ENCODE assay signal across 15 cellular contexts in genomic region chr18:35178260-35178659, GRCh38.
DNase-seq lines count a peak whose midpoint lies in the region; ATAC-seq and TF ChIP-seq lines count a peak whose summit lies in the region.
"Had no signal": no experiment of that assay in that cellular context is flagged by ENCODE, and none has a peak within 500 bp of the region (broad histone marks: within the 10 kb centered on the region; RNA-seq: fewer than 3 reads in every experiment).

No MANE protein-coding gene starts in this region.

- TF ChIP-seq RAD21 in SK-N-SH (IDR thresholded peaks at IDR 0.05; ENCODE audit: low read length) = no peak

- H3K9ac ChIP-seq in SK-N-SH = no peak overlapping the region

- no peak overlapping the region for H3K4me3 Mint-ChIP-seq in CD14-positive monocyte
- H3K4me3 Mint-ChIP-seq in HFFc6 = no peak overlapping the region

- no peak for TF ChIP-seq EP300 in SK-N-SH (IDR thresholded peaks at IDR 0.05; ENCODE audit: borderline replicate concordance in 1 of 2, low read depth in 1 of 2, low read length in 1 of 2)

- H3K27ac Mint-ChIP-seq in CD14-positive monocyte (no peak overlapping the region), HFFc6 (no peak overlapping the region)

- H3K4me1 ChIP-seq in SK-N-SH (ENCODE audit: control insufficient read depth in 1 of 2, insufficient read depth in 2 of 2, low read depth in 1 of 2, low read length in 1 of 2) (no peaks in the 10 kb centered on the region), heart right ventricle (peaks cover 0 to 22% (median 0%) of the 10 kb centered on the region in 9 donors)
- H3K4me1 ChIP-seq: Caco-2, lower lobe of right lung, prostate gland had no signal

- WGBS in SK-N-SH (ENCODE audit: low lambda C conversion rate) = 63% methylated on average over 3 of the region's 3 CpGs
- 82 to 90% methylated on average over 3 of the region's 3 CpGs for WGBS in heart right ventricle, 2 donors

- ATAC-seq in heart right ventricle (no peak), HG03378 (IDR thresholded peaks at IDR 0.05; ENCODE audit: unreplicated experiment) (no peak)
- ATAC-seq: gastroesophageal sphincter had no signal

- peak; percentile 47 for DNase-seq in CD14-positive monocyte (ENCODE audit: low spot score)
- DNase-seq in HFFc6 = peak; percentile 43
- no peak for DNase-seq in SK-N-SH
- DNase-seq in fibroblast of villous mesenchyme (ENCODE audit: low read depth) = peak; percentile 16
- no peak for DNase-seq in NCI-H1048 (lab: John Stamatoyannopoulos, UW)
- no peak for DNase-seq in heart right ventricle
- DNase-seq in activated CD4-positive, alpha-beta T cell treated with anti-CD3 and anti-CD28 coated beads, Interleukin-2, amount 50 U/mL, for 4 hours = no peak
- DNase-seq: Caco-2, caudate nucleus, lower lobe of right lung, NCI-H2171 treated with DMSO at 0.1 percent for 48 hours, trophoblast cell had no signal

- H3K4me2 ChIP-seq in SK-N-SH = no peak overlapping the region

- no peaks in the 10 kb centered on the region for H3K9me2 ChIP-seq in SK-N-SH

- no peaks in the 10 kb centered on the region for H3K79me2 ChIP-seq in SK-N-SH (ENCODE audit: insufficient read depth)

- H2AFZ ChIP-seq in SK-N-SH (ENCODE audit: low read depth) = no peak overlapping the region

- no peaks in the 10 kb centered on the region for H3F3A ChIP-seq in SK-N-SH (replicated peaks; ENCODE audit: insufficient read depth)

- H3K4me3 ChIP-seq in SK-N-SH (ENCODE audit: low read depth in 2 of 2, low read length in 1 of 2) (no peak overlapping the region), fibroblast of villous mesenchyme (ENCODE audit: low read depth, low read length) (no peak overlapping the region), heart right ventricle (no peak overlapping the region)
- H3K4me3 ChIP-seq: gastroesophageal sphincter, lower lobe of right lung, prostate gland had no signal

- H3K27me3 Mint-ChIP-seq in CD14-positive monocyte (ENCODE audit: low read depth in 3 of 3) (peaks cover 0 to 2% (median 1%) of the 10 kb centered on the region in 3 donors), HFFc6 (ENCODE audit: insufficient read depth) (peaks cover 8% of the 10 kb centered on the region; the same call in 1 of the 2 replicates)

- H3K36me3 ChIP-seq in SK-N-SH (replicated peaks in 1 of 2; ENCODE audit: control insufficient read depth in 1 of 2, insufficient read depth in 2 of 2, low read length in 1 of 2) (no peaks in the 10 kb centered on the region), heart right ventricle (no peaks in the 10 kb centered on the region)
- H3K36me3 ChIP-seq: gastroesophageal sphincter, lower lobe of right lung, prostate gland had no signal

- H3K36me3 Mint-ChIP-seq in CD14-positive monocyte (no peaks in the 10 kb centered on the region), HFFc6 (ENCODE audit: low read depth) (no peaks in the 10 kb centered on the region)

- H3K9me3 ChIP-seq in SK-N-SH (no peaks in the 10 kb centered on the region), heart right ventricle (peaks cover 0 to 12% (median 0%) of the 10 kb centered on the region in 11 donors)
- H3K9me3 ChIP-seq: Caco-2, gastroesophageal sphincter, prostate gland had no signal

- no peaks in the 10 kb centered on the region for H4K20me1 ChIP-seq in SK-N-SH (ENCODE audit: insufficient read depth)

- POLR2A ChIA-PET in SK-N-SH (lab: Yijun Ruan, JAX) = no interaction called here

- CTCF ChIA-PET in SK-N-SH (lab: Yijun Ruan, JAX) = no interaction called here

- no peaks in the 10 kb centered on the region for H3K27me3 ChIP-seq in SK-N-SH (ENCODE audit: insufficient read depth)
- H3K27me3 ChIP-seq in heart right ventricle = no peaks in the 10 kb centered on the region

- H3K4me1 Mint-ChIP-seq in CD14-positive monocyte = peaks cover 3% of the 10 kb centered on the region
- no peaks in the 10 kb centered on the region for H3K4me1 Mint-ChIP-seq in HFFc6 (ENCODE audit: low read depth)

- intact Hi-C loops in CD14-positive monocyte (cut with micrococcal nuclease) (no loop called here), heart right ventricle (cut with DNase I) (no loop called here)

- TF ChIP-seq CTCF in CD14-positive monocyte (IDR thresholded peaks at IDR 0.05) = no peak
- no peak for TF ChIP-seq CTCF in HFFc6 (IDR thresholded peaks at IDR 0.05)
- TF ChIP-seq CTCF in SK-N-SH (IDR thresholded peaks at IDR 0.05) = no peak
- no peak for TF ChIP-seq CTCF in fibroblast of villous mesenchyme (IDR thresholded peaks at IDR 0.05; ENCODE audit: insufficient read depth, low read depth, low read length)
- TF ChIP-seq CTCF in heart right ventricle (IDR thresholded peaks at IDR 0.05) = no peak

- H3K27ac ChIP-seq in SK-N-SH (ENCODE audit: low read depth in 2 of 2, low read length in 1 of 2) (no peak overlapping the region), heart right ventricle (no peak overlapping the region)
- H3K27ac ChIP-seq: gastroesophageal sphincter, lower lobe of right lung, prostate gland had no signal

- H3K9me3 Mint-ChIP-seq in CD14-positive monocyte = peaks cover 0 to 5% (median 2%) of the 10 kb centered on the region in 7 donors
- H3K9me3 Mint-ChIP-seq in HFFc6 = no peaks in the 10 kb centered on the region

TF ChIP-seq in SK-N-SH, 30 proteins besides CTCF, POLR2A, EP300 and RAD21:
- TF ChIP-seq TEAD4 (IDR thresholded peaks at IDR 0.05; ENCODE audit: borderline replicate concordance, insufficient read depth) = no peak
- TF ChIP-seq MEF2A (IDR thresholded peaks at IDR 0.05; ENCODE audit: borderline replicate concordance, low read depth) = no peak
- no peak for TF ChIP-seq RXRA (IDR thresholded peaks at IDR 0.05; ENCODE audit: borderline replicate concordance, low read depth)
- peak; percentile 50 for TF ChIP-seq TCF12 (IDR thresholded peaks at IDR 0.05)
- no peak; the same call in 1 of the 2 replicates for TF ChIP-seq JUND (IDR thresholded peaks at IDR 0.05)
- TF ChIP-seq SMC3 (IDR thresholded peaks at IDR 0.05; ENCODE audit: low read depth, low read length) = no peak
- TF ChIP-seq MAX (IDR thresholded peaks at IDR 0.05; ENCODE audit: low read depth) = peak; percentile 59; the same call in 1 of the 2 replicates
- TF ChIP-seq EZH2phosphoT487 (IDR thresholded peaks at IDR 0.05; ENCODE audit: borderline replicate concordance, low read depth) = no peak
- peak; percentile 69; the same call in 1 of the 2 replicates for TF ChIP-seq FOSL2 (IDR thresholded peaks at IDR 0.05; ENCODE audit: borderline replicate concordance, low read depth)
- peak; percentile 70 for TF ChIP-seq PBX3 (IDR thresholded peaks at IDR 0.05)

Comparison
In these comparisons a context has a peak if more than half of its experiments do, and no peak if none do; other contexts are left out.
1. DNase-seq: peak in CD14-positive monocyte (single experiment), HFFc6 (single experiment) and fibroblast of villous mesenchyme (single experiment); none in SK-N-SH (single experiment), NCI-H1048 (single experiment), heart right ventricle (0 of 2) and activated CD4-positive, alpha-beta T cell treated with anti-CD3 and anti-CD28 coated beads, Interleukin-2, amount 50 U/mL, for 4 hours (0 of 2).